Comparison of ENCODE assay signal across 13 cellular contexts in genomic region chr7:80584778-80585177, GRCh38. TPM values are rescaled to one million over a fixed set of nuclear protein-coding genes. Genes with fewer than 3 reads are reported as not detected.
A peak's percentile ranks its signal among the peaks of the same experiment; 100 is the strongest.
DNase-seq lines count a peak whose midpoint lies in the region; ATAC-seq and TF ChIP-seq lines count a peak whose summit lies in the region.
"Had no signal": no experiment of that assay in that cellular context is flagged by ENCODE, and none has a peak within 500 bp of the region (broad histone marks: within the 10 kb centered on the region; RNA-seq: fewer than 3 reads in every experiment).

No MANE protein-coding gene starts in this region.

- peak overlapping the region; percentile 9 for H2BK12ac ChIP-seq in trophoblast cell (ENCODE audit: low read length)

- H3K9ac ChIP-seq in PC-3 (ENCODE audit: low read length) (no peak overlapping the region), trophoblast cell (ENCODE audit: low read length) (no peak overlapping the region)

- no peak overlapping the region for H3K14ac ChIP-seq in trophoblast cell (ENCODE audit: low read length)

- H3K9me3 ChIP-seq in PC-3 (ENCODE audit: low read length) = no peaks in the 10 kb centered on the region
- H3K9me3 ChIP-seq in trophoblast cell (ENCODE audit: insufficient read depth, low read depth, low read length) = no peaks in the 10 kb centered on the region
- H3K9me3 ChIP-seq: Caco-2 had no signal

- no peak overlapping the region for H3K27ac ChIP-seq in PC-3 (ENCODE audit: low read length)
- no peak overlapping the region for H3K27ac ChIP-seq in trophoblast cell (ENCODE audit: low read depth, low read length)
- H3K27ac ChIP-seq: SK-N-MC had no signal

- intact Hi-C loops in PC-3 (cut with micrococcal nuclease) = no loop called here

- no peak for ATAC-seq in PC-3

- H3K9me2 ChIP-seq in PC-3 (replicated peaks; ENCODE audit: low read length) = no peaks in the 10 kb centered on the region

- H3K4me2 ChIP-seq in PC-3 (ENCODE audit: low read length) = no peak overlapping the region
- no peak overlapping the region for H3K4me2 ChIP-seq in trophoblast cell (ENCODE audit: low read length)

- no peak overlapping the region for H4K12ac ChIP-seq in trophoblast cell (ENCODE audit: low read depth, low read length)

- no peak overlapping the region for H2BK5ac ChIP-seq in trophoblast cell (ENCODE audit: low read depth, low read length, poor library complexity)

- H3K4me1 ChIP-seq in PC-3 (ENCODE audit: insufficient read depth, low read length) (peaks cover 8% of the 10 kb centered on the region), trophoblast cell (ENCODE audit: control insufficient read depth in 1 of 2, insufficient read depth in 2 of 2, low read length in 2 of 2) (peaks cover 0 to 4% of the 10 kb centered on the region in 2 experiments)

- TF ChIP-seq CTCF in PC-3 (conservative IDR thresholded peaks at IDR 0.05; ENCODE audit: low read depth, low read length) (no peak), fibroblast of mammary gland (conservative IDR thresholded peaks at IDR 0.05; ENCODE audit: control insufficient read depth, insufficient read depth, low read depth, low read length) (no peak), GM10248 (IDR thresholded peaks at IDR 0.05; ENCODE audit: control extremely low read depth, extremely low read depth, low read depth, missing control alignments) (no peak)

- no peaks in the 10 kb centered on the region for H3K79me1 ChIP-seq in trophoblast cell (ENCODE audit: low read length)

- H3K18ac ChIP-seq in trophoblast cell (ENCODE audit: low read length) = no peak overlapping the region

- H4K20me1 ChIP-seq in PC-3 (ENCODE audit: low read length) = no peaks in the 10 kb centered on the region

- POLR2A ChIA-PET in PC-3 (lab: Charles Lee; ENCODE audit: unreplicated experiment) (no interaction called here), GM10248 (lab: Yijun Ruan, JAX) (no interaction called here)

- H2AFZ ChIP-seq in PC-3 (ENCODE audit: low read length) (peak overlapping the region; percentile 11; the same call in 1 of the 2 replicates), trophoblast cell (ENCODE audit: insufficient read depth, low read length, poor library complexity) (no peak overlapping the region)

- no peak overlapping the region for H3K4ac ChIP-seq in trophoblast cell (ENCODE audit: low read depth, low read length)

- no peaks in the 10 kb centered on the region for H3K36me3 ChIP-seq in PC-3 (ENCODE audit: low read depth, low read length)
- H3K36me3 ChIP-seq in trophoblast cell (ENCODE audit: control insufficient read depth in 1 of 2, insufficient read depth in 2 of 2, low read length in 2 of 2) = no peaks in the 10 kb centered on the region

- H3K23ac ChIP-seq in trophoblast cell (ENCODE audit: low read length) = no peak overlapping the region

- H3K79me2 ChIP-seq in PC-3 (ENCODE audit: low read length) (no peaks in the 10 kb centered on the region), trophoblast cell (ENCODE audit: control insufficient read depth, insufficient read depth, low read length, poor library complexity) (no peaks in the 10 kb centered on the region)

- H3K4me3 ChIP-seq in PC-3 (ENCODE audit: low read length) (no peak overlapping the region), fibroblast of mammary gland (ENCODE audit: control insufficient read depth, low read depth, low read length) (no peak overlapping the region), trophoblast cell (ENCODE audit: low read depth, low read length) (no peak overlapping the region)
- H3K4me3 ChIP-seq: SK-N-MC had no signal

- no peaks in the 10 kb centered on the region for H3F3A ChIP-seq in PC-3 (ENCODE audit: low read length, unreplicated experiment)

- CTCF ChIA-PET in PC-3 (lab: Charles Lee) = no interaction called here
- CTCF ChIA-PET in GM10248 (lab: Yijun Ruan, JAX) = no interaction called here

- H2BK120ac ChIP-seq in trophoblast cell (ENCODE audit: insufficient read depth, low read length, poor library complexity) = no peak overlapping the region

- H3K27me3 ChIP-seq in PC-3 (ENCODE audit: low read length) = no peaks in the 10 kb centered on the region
- no peaks in the 10 kb centered on the region for H3K27me3 ChIP-seq in trophoblast cell (ENCODE audit: insufficient read depth, low read length)

- BruUV-seq in PC-3 (replicated peaks; lab: Mats Ljungman, UMichigan) = no TSS peak

- H4K91ac ChIP-seq in trophoblast cell (ENCODE audit: low read depth, low read length) = no peak overlapping the region

- H2AK5ac ChIP-seq in trophoblast cell (ENCODE audit: low read length) = no peak overlapping the region

- no peak overlapping the region for H4K8ac ChIP-seq in trophoblast cell (ENCODE audit: low read depth, low read length)

- DNase-seq in ELR (ENCODE audit: low read depth) (peak; percentile 24), PC-3 (peak; percentile 16), fibroblast of mammary gland (ENCODE audit: low read depth) (peak; percentile 60), trophoblast cell (peak; percentile 69 to 81), GM10248 (ENCODE audit: extremely low spot score) (no peak), NCI-H510A (lab: John Stamatoyannopoulos, UW) (no peak), NOMO-1 (lab: John Stamatoyannopoulos, UW; ENCODE audit: unreplicated experiment in 2 of 2) (no peak), NCI-H187 (lab: John Stamatoyannopoulos, UW) (no peak)
- DNase-seq: activated CD4-positive, alpha-beta T cell treated with anti-CD3 and anti-CD28 coated beads, Interleukin-2, amount 10 ng/mL, durations not matched to agents 7 days and 5 days; activated naive CD4-positive, alpha-beta T cell treated with anti-CD3 and anti-CD28 coated beads, Interleukin-2, amount 50 U/mL, for 16 hours; stimulated activated naive CD4-positive, alpha-beta T cell treated with Interleukin-2 at 50 U/mL for 16 hours had no signal

RNA-seq across cellular contexts. Expression of gene CD36, which starts 53.7 kb away (rescaled TPM):
- total RNA-seq in PC-3 (2014; rRNA removed) = not detected in 2 replicates
- polyA plus RNA-seq in trophoblast cell (2013) = 0.65 and 0.70 TPM in 2 replicates
- total RNA-seq: activated CD4-positive, alpha-beta T cell treated with anti-CD3 and anti-CD28 coated beads, Interleukin-2, amount 10 ng/mL, durations not matched to agents 7 days and 5 days; Caco-2 had no signal

Comparison
In these comparisons a context has a peak if more than half of its experiments do, and no peak if none do; other contexts are left out.
1. DNase-seq: peak in ELR (single experiment), PC-3 (single experiment), fibroblast of mammary gland (single experiment) and trophoblast cell (2 of 2); none in GM10248 (single experiment), NCI-H510A (single experiment), NOMO-1 (0 of 2) and NCI-H187 (0 of 2).